15 cellular contexts compared by ENCODE assay signal in the genomic region with DNA sequence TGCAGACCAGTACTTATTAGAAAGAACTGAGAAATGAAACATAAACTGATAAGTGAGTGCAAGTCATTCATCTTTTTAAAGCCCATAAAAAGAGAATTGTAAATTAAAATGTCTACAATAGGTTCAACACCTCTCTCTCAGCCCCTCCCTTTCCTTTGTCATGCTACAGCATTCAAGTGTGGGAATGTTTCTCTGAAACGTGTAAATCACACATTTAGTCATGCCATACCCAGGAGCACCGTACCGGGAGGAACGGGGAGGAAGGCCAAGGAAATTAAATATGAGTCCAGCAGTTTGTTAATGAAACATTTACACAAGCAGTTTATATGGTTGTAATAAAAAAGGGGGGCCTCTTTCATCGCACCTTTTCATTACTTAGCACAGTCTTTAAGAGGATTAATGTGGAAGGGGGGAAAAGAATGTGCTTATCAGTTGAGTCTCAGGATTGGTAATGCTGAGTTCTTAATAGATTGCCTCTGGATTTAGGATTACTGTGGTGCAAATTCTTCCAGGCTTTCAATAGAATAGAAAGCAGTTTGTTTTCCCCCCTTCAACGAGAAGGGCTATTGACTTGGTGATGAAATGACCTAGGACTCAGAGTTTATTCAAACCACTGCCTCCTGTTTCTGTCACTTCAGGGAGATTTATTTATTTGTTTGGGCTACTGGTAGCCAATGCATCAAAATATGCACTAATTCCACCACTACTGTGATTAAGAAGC.
DNase-seq lines count a peak whose midpoint lies in the region; ATAC-seq, FAIRE-seq and TF ChIP-seq lines count a peak whose summit lies in the region.
"Had no signal": no experiment of that assay in that cellular context is flagged by ENCODE, and none has a peak within 500 bp of the region (broad histone marks: within the 10 kb centered on the region; RNA-seq: fewer than 3 reads in every experiment).

No MANE protein-coding gene starts in this region.

- ATAC-seq in HG02870 (IDR thresholded peaks at IDR 0.05; ENCODE audit: unreplicated experiment): peak; percentile 25
- ATAC-seq in WTC11: peak; percentile 58
- ATAC-seq: activated naive CD4-positive, alpha-beta T cell treated with anti-CD3 and anti-CD28 coated beads, Interleukin-2, amount 50 U/mL, for 72 hours had no signal

- no peak overlapping the region for H3K4me3 ChIP-seq in right atrium auricular region

- H3K4me1 ChIP-seq in right atrium auricular region: peaks cover 0 to 20% of the 10 kb centered on the region in 2 donors

- no peak overlapping the region for H3K27ac Mint-ChIP-seq in WTC11
- H3K27ac Mint-ChIP-seq: activated naive CD4-positive, alpha-beta T cell treated with anti-CD3 and anti-CD28 coated beads, Interleukin-2, amount 50 U/mL, for 72 hours; CD4-positive, alpha-beta memory T cell; stimulated activated memory B cell treated with anti-CD40 and anti-IgM and Interleukin-4, amounts not matched to agents 10 μg/mL and 1 μg/mL and 100 μg/mL, for 72 hours; T-helper 2 cell treated with Interferon-gamma antibody and Interleukin-4, amounts not matched to agents 5 μg/mL and 100 μg/mL, for 36 hours had no signal

- peaks cover 6% of the 10 kb centered on the region for H3K9me3 Mint-ChIP-seq in WTC11

- H3K27me3 ChIP-seq in right atrium auricular region: no peaks in the 10 kb centered on the region

- POLR2A ChIA-PET in WTC11 (lab: Charles Lee): no interaction called here

- no peaks in the 10 kb centered on the region for H3K9me3 ChIP-seq in right atrium auricular region

- TF ChIP-seq CTCF in WTC11 (IDR thresholded peaks at IDR 0.05): no peak
- no peak for TF ChIP-seq CTCF in right atrium auricular region (IDR thresholded peaks at IDR 0.05)

- H3K27ac ChIP-seq in right atrium auricular region: peak overlapping the region in 1 of 2 donors; percentile 20

- no peaks in the 10 kb centered on the region for H3K36me3 Mint-ChIP-seq in WTC11
- H3K36me3 Mint-ChIP-seq: activated naive CD4-positive, alpha-beta T cell treated with anti-CD3 and anti-CD28 coated beads, Interleukin-2, amount 50 U/mL, for 72 hours; CD4-positive, alpha-beta memory T cell; stimulated activated memory B cell treated with anti-CD40 and anti-IgM and Interleukin-4, amounts not matched to agents 10 μg/mL and 1 μg/mL and 100 μg/mL, for 72 hours had no signal

- FAIRE-seq in GM18507 (lab: Jason Lieb, UNC): peak; percentile 21
- FAIRE-seq: HTR-8/SVneo had no signal

- H3K4me3 Mint-ChIP-seq in WTC11: no peak overlapping the region
- H3K4me3 Mint-ChIP-seq: CD4-positive, alpha-beta memory T cell; stimulated activated memory B cell treated with anti-CD40 and anti-IgM and Interleukin-4, amounts not matched to agents 10 μg/mL and 1 μg/mL and 100 μg/mL, for 72 hours; T-helper 2 cell treated with Interferon-gamma antibody and Interleukin-4, amounts not matched to agents 5 μg/mL and 100 μg/mL, for 36 hours had no signal

- no peak for DNase-seq in GM18507 (ENCODE audit: extremely low spot score, insufficient read length, low read depth)
- no peak for DNase-seq in WTC11 (ENCODE audit: low spot score)
- DNase-seq in midbrain (lab: John Stamatoyannopoulos, UW): peak; percentile 67
- DNase-seq in NCI-H146 treated with DMSO at 0.1 percent for 48 hours (lab: John Stamatoyannopoulos, UW; ENCODE audit: unreplicated experiment): no peak
- DNase-seq in right atrium auricular region (ENCODE audit: low spot score): no peak
- DNase-seq in NK-92 treated with Interleukin-12 subunit alpha and Interleukin-12 subunit beta, amount 100 ng/mL, for 24 hours (lab: John Stamatoyannopoulos, UW): no peak
- no peak for DNase-seq in 8988T
- DNase-seq: CD4-positive, alpha-beta memory T cell; cortex of kidney; stimulated activated CD4-positive, alpha-beta T cell treated with anti-CD3 and anti-CD28 coated beads, Interleukin-1b, Interleukin-23, amount 100 ng/mL, for 48 hours had no signal

- CTCF ChIA-PET in WTC11 (lab: Charles Lee): no interaction called here

- no peaks in the 10 kb centered on the region for H3K36me3 ChIP-seq in right atrium auricular region

- 0 out of 2 replicates have a peak, but pooled peaks cover 4% of the 10 kb centered on the region for H3K4me1 Mint-ChIP-seq in WTC11
- H3K4me1 Mint-ChIP-seq: CD4-positive, alpha-beta memory T cell had no signal

- no peaks in the 10 kb centered on the region for H3K27me3 Mint-ChIP-seq in WTC11 (ENCODE audit: low read depth)
- H3K27me3 Mint-ChIP-seq: CD4-positive, alpha-beta memory T cell; stimulated activated memory B cell treated with anti-CD40 and anti-IgM and Interleukin-4, amounts not matched to agents 10 μg/mL and 1 μg/mL and 100 μg/mL, for 72 hours had no signal

TF ChIP-seq in WTC11, 78 proteins besides CTCF, POLR2A, EP300 and RAD21 (continues in another document):
- no peak for TF ChIP-seq EMX1 (CRISPR knock-in tag; IDR thresholded peaks at IDR 0.05)
- TF ChIP-seq, protein P1, sequence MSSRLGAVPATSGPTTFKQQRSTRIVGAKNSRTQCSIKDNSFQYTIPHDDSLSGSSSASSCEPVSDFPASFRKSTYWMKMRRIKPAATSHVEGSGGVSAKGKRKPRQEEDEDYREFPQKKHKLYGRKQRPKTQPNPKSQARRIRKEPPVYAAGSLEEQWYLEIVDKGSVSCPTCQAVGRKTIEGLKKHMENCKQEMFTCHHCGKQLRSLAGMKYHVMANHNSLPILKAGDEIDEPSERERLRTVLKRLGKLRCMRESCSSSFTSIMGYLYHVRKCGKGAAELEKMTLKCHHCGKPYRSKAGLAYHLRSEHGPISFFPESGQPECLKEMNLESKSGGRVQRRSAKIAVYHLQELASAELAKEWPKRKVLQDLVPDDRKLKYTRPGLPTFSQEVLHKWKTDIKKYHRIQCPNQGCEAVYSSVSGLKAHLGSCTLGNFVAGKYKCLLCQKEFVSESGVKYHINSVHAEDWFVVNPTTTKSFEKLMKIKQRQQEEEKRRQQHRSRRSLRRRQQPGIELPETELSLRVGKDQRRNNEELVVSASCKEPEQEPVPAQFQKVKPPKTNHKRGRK (CRISPR knock-in tag; IDR thresholded peaks at IDR 0.05; ENCODE audit: borderline replicate concordance): no peak
- TF ChIP-seq ZNF317 (CRISPR knock-in tag; IDR thresholded peaks at IDR 0.05; ENCODE audit: borderline replicate concordance, low read depth): no peak
- TF ChIP-seq, protein P2, sequence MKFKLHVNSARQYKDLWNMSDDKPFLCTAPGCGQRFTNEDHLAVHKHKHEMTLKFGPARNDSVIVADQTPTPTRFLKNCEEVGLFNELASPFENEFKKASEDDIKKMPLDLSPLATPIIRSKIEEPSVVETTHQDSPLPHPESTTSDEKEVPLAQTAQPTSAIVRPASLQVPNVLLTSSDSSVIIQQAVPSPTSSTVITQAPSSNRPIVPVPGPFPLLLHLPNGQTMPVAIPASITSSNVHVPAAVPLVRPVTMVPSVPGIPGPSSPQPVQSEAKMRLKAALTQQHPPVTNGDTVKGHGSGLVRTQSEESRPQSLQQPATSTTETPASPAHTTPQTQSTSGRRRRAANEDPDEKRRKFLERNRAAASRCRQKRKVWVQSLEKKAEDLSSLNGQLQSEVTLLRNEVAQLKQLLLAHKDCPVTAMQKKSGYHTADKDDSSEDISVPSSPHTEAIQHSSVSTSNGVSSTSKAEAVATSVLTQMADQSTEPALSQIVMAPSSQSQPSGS (CRISPR knock-in tag; IDR thresholded peaks at IDR 0.05; ENCODE audit: borderline replicate concordance, low read depth): no peak
- TF ChIP-seq, protein P3, sequence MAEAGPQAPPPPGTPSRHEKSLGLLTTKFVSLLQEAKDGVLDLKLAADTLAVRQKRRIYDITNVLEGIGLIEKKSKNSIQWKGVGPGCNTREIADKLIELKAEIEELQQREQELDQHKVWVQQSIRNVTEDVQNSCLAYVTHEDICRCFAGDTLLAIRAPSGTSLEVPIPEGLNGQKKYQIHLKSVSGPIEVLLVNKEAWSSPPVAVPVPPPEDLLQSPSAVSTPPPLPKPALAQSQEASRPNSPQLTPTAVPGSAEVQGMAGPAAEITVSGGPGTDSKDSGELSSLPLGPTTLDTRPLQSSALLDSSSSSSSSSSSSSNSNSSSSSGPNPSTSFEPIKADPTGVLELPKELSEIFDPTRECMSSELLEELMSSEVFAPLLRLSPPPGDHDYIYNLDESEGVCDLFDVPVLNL (CRISPR knock-in tag; IDR thresholded peaks at IDR 0.05; ENCODE audit: borderline replicate concordance, low read depth): no peak
- no peak for TF ChIP-seq ETV6 (CRISPR knock-in tag; IDR thresholded peaks at IDR 0.05)
- TF ChIP-seq TEAD4 (CRISPR knock-in tag; IDR thresholded peaks at IDR 0.05): no peak
- TF ChIP-seq, protein P4, sequence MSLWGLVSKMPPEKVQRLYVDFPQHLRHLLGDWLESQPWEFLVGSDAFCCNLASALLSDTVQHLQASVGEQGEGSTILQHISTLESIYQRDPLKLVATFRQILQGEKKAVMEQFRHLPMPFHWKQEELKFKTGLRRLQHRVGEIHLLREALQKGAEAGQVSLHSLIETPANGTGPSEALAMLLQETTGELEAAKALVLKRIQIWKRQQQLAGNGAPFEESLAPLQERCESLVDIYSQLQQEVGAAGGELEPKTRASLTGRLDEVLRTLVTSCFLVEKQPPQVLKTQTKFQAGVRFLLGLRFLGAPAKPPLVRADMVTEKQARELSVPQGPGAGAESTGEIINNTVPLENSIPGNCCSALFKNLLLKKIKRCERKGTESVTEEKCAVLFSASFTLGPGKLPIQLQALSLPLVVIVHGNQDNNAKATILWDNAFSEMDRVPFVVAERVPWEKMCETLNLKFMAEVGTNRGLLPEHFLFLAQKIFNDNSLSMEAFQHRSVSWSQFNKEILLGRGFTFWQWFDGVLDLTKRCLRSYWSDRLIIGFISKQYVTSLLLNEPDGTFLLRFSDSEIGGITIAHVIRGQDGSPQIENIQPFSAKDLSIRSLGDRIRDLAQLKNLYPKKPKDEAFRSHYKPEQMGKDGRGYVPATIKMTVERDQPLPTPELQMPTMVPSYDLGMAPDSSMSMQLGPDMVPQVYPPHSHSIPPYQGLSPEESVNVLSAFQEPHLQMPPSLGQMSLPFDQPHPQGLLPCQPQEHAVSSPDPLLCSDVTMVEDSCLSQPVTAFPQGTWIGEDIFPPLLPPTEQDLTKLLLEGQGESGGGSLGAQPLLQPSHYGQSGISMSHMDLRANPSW (CRISPR knock-in tag; conservative IDR thresholded peaks at IDR 0.05; ENCODE audit: low read depth): no peak
- TF ChIP-seq TEAD1 (CRISPR knock-in tag; IDR thresholded peaks at IDR 0.05): no peak
- no peak for TF ChIP-seq ZNF219 (CRISPR knock-in tag; IDR thresholded peaks at IDR 0.05; ENCODE audit: borderline replicate concordance)
- TF ChIP-seq SP1 (CRISPR knock-in tag; conservative IDR thresholded peaks at IDR 0.05): no peak
- no peak for TF ChIP-seq HMGA2 (CRISPR knock-in tag; IDR thresholded peaks at IDR 0.05)
- TF ChIP-seq, protein P5, sequence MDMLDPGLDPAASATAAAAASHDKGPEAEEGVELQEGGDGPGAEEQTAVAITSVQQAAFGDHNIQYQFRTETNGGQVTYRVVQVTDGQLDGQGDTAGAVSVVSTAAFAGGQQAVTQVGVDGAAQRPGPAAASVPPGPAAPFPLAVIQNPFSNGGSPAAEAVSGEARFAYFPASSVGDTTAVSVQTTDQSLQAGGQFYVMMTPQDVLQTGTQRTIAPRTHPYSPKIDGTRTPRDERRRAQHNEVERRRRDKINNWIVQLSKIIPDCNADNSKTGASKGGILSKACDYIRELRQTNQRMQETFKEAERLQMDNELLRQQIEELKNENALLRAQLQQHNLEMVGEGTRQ (CRISPR knock-in tag; IDR thresholded peaks at IDR 0.05): no peak
- TF ChIP-seq ZNF671 (CRISPR knock-in tag; IDR thresholded peaks at IDR 0.05): no peak
